8 cellular contexts compared by ENCODE assay signal in genomic region chr19:48513289-48514122, GRCh38. TPM values are rescaled to one million over a fixed set of nuclear protein-coding genes. Genes with fewer than 3 reads are reported as not detected.
DNase-seq lines count a peak whose midpoint lies in the region; ATAC-seq and TF ChIP-seq lines count a peak whose summit lies in the region.

No MANE protein-coding gene starts in this region.

- intact Hi-C loops in activated CD8-positive, alpha-beta T cell treated with anti-CD3 and anti-CD28 coated beads for 36 hours (cut with micrococcal nuclease) = no loop called here

- H3K4me3 ChIP-seq in endodermal cell (ENCODE audit: low read length) = peak overlapping the region; percentile 83
- peak overlapping the region; percentile 62 for H3K4me3 ChIP-seq in mesodermal cell (ENCODE audit: extremely low read depth, insufficient read depth, low read length, poor library complexity, severe bottlenecking)

- no peak overlapping the region for H3K4me3 Mint-ChIP-seq in activated CD8-positive, alpha-beta T cell treated with anti-CD3 and anti-CD28 coated beads for 36 hours
- no peak overlapping the region for H3K4me3 Mint-ChIP-seq in endodermal cell

- H3K27me3 Mint-ChIP-seq in activated CD8-positive, alpha-beta T cell treated with anti-CD3 and anti-CD28 coated beads for 36 hours = no peaks in the 10 kb centered on the region
- H3K27me3 Mint-ChIP-seq in endodermal cell (ENCODE audit: insufficient read depth) = peaks cover 18% of the 10 kb centered on the region

- ATAC-seq in HG03439 (IDR thresholded peaks at IDR 0.05; ENCODE audit: unreplicated experiment) (peak; percentile 48), HG02870 (IDR thresholded peaks at IDR 0.05; ENCODE audit: unreplicated experiment) (no peak)
- peak; percentile 71 for ATAC-seq in activated CD8-positive, alpha-beta T cell treated with anti-CD3 and anti-CD28 coated beads for 36 hours

- DNase-seq in DMS114 treated with DMSO at 0.1 percent for 48 hours (lab: John Stamatoyannopoulos, UW; ENCODE audit: unreplicated experiment) (peak; percentile 59), NCI-H82 (lab: John Stamatoyannopoulos, UW) (peak; percentile 94), endodermal cell (peak; percentile 94)
- peak; percentile 88 for DNase-seq in activated CD8-positive, alpha-beta T cell treated with anti-CD3 and anti-CD28 coated beads for 36 hours
- DNase-seq in stimulated activated CD8-positive, alpha-beta memory T cell treated with anti-CD3 and anti-CD28 coated beads, Interleukin-4, amount 100 ng/mL, for 48 hours = peak; percentile 80

- no peaks in the 10 kb centered on the region for H3K36me3 ChIP-seq in endodermal cell (ENCODE audit: control insufficient read depth, insufficient read depth, low read length)
- H3K36me3 ChIP-seq in mesodermal cell (ENCODE audit: control insufficient read depth, insufficient read depth, low read length) = no peaks in the 10 kb centered on the region

- no peaks in the 10 kb centered on the region for H3K9me3 ChIP-seq in endodermal cell (ENCODE audit: control insufficient read depth, low read length)
- no peaks in the 10 kb centered on the region for H3K9me3 ChIP-seq in mesodermal cell (ENCODE audit: control insufficient read depth, low read length)

- H3K4me1 ChIP-seq in endodermal cell (ENCODE audit: control insufficient read depth, insufficient read depth, low read length) (no peaks in the 10 kb centered on the region), mesodermal cell (ENCODE audit: control insufficient read depth, insufficient read depth, low read length, poor library complexity, severe bottlenecking) (no peaks in the 10 kb centered on the region)

- H3K9ac ChIP-seq in endodermal cell (ENCODE audit: extremely low read depth, low read length, poor library complexity, severe bottlenecking) = no peak overlapping the region

- no peaks in the 10 kb centered on the region for H3K9me3 Mint-ChIP-seq in activated CD8-positive, alpha-beta T cell treated with anti-CD3 and anti-CD28 coated beads for 36 hours
- no peaks in the 10 kb centered on the region for H3K9me3 Mint-ChIP-seq in endodermal cell

- TF ChIP-seq CTCF in activated CD8-positive, alpha-beta T cell treated with anti-CD3 and anti-CD28 coated beads for 36 hours (IDR thresholded peaks at IDR 0.05) = no peak
- TF ChIP-seq CTCF in endodermal cell (conservative IDR thresholded peaks at IDR 0.05) = no peak

- H3K27ac Mint-ChIP-seq in activated CD8-positive, alpha-beta T cell treated with anti-CD3 and anti-CD28 coated beads for 36 hours = peak overlapping the region; percentile 82
- H3K27ac Mint-ChIP-seq in endodermal cell = peak overlapping the region; percentile 2

- POLR2A ChIA-PET in activated CD8-positive, alpha-beta T cell treated with anti-CD3 and anti-CD28 coated beads for 36 hours (lab: Charles Lee) = interaction anchor here (0.7 to 1.9 kb wide), 3 partner anchors 103 to 151 kb away, joined by 3 to 11 read pairs (median 4); partner anchors contain the start of gene CA11

- H3K27ac ChIP-seq in endodermal cell (ENCODE audit: low read depth, low read length) = no peak overlapping the region
- no peak overlapping the region for H3K27ac ChIP-seq in mesodermal cell (ENCODE audit: low read depth, low read length, severe bottlenecking)

- CTCF ChIA-PET in activated CD8-positive, alpha-beta T cell treated with anti-CD3 and anti-CD28 coated beads for 36 hours (lab: Charles Lee) = interaction anchor here (0.9 to 1.6 kb wide), 4 partner anchors 24 to 122 kb away, joined by 3 to 7 read pairs (median 3); partner anchors contain the start of gene KDELR1

- peaks cover 19% of the 10 kb centered on the region for H3K4me1 Mint-ChIP-seq in activated CD8-positive, alpha-beta T cell treated with anti-CD3 and anti-CD28 coated beads for 36 hours (ENCODE audit: low read depth)
- H3K4me1 Mint-ChIP-seq in endodermal cell = peaks cover 7% of the 10 kb centered on the region

- peaks cover 19% of the 10 kb centered on the region for H3K27me3 ChIP-seq in endodermal cell (ENCODE audit: control insufficient read depth, insufficient read depth, low read length, poor library complexity, severe bottlenecking)

- H3K36me3 Mint-ChIP-seq in activated CD8-positive, alpha-beta T cell treated with anti-CD3 and anti-CD28 coated beads for 36 hours (ENCODE audit: low read depth) = no peaks in the 10 kb centered on the region
- H3K36me3 Mint-ChIP-seq in endodermal cell (ENCODE audit: low read depth) = no peaks in the 10 kb centered on the region

- 3 to 8% methylated on average over 25 to 54 of the region's 54 CpGs for WGBS in endodermal cell (ENCODE audit: insufficient coverage in 1 of 2, insufficient read length in 1 of 2), 2 experiments
- 6 to 7% methylated on average over 39 to 42 of the region's 54 CpGs for WGBS in mesodermal cell (ENCODE audit: insufficient coverage in 2 of 2), 2 experiments

RNA-seq across cellular contexts. Expression of gene LMTK3, which starts 1.9 kb away (rescaled TPM):
- total RNA-seq in activated CD8-positive, alpha-beta T cell treated with anti-CD3 and anti-CD28 coated beads for 36 hours = 1 to 10 TPM; 3.4 to 4.0 TPM
- total RNA-seq in endodermal cell = 10 to 100 TPM; 11.1 to 14.5 TPM
- 9.3 TPM for polyA plus RNA-seq in endodermal cell (2013, experiment 1 of 2)
- polyA plus RNA-seq in endodermal cell (2013, experiment 2 of 2) = 7.6 TPM
- 5.9 TPM for polyA plus RNA-seq in mesodermal cell (2013, experiment 1 of 2)
- 5.2 TPM for polyA plus RNA-seq in mesodermal cell (2013, experiment 2 of 2)

RNA-seq across cellular contexts. Expression of gene SULT2B1, which starts 38.5 kb away (rescaled TPM):
- total RNA-seq in activated CD8-positive, alpha-beta T cell treated with anti-CD3 and anti-CD28 coated beads for 36 hours = not detected
- 1 to 10 TPM in 1 of 2 donors, under 1 TPM in 1; 0.35 to 2.4 TPM for total RNA-seq in endodermal cell
- polyA plus RNA-seq in endodermal cell (2013, experiment 1 of 2) = 0.18 TPM
- 0.29 TPM for polyA plus RNA-seq in endodermal cell (2013, experiment 2 of 2)
- polyA plus RNA-seq in mesodermal cell (2013, experiment 1 of 2) = 0.92 TPM
- polyA plus RNA-seq in mesodermal cell (2013, experiment 2 of 2) = 0.66 TPM

RNA-seq across cellular contexts. Expression of gene CYTH2, which starts 44.3 kb away (rescaled TPM):
- 10 to 100 TPM; 23.8 to 24.5 TPM for total RNA-seq in activated CD8-positive, alpha-beta T cell treated with anti-CD3 and anti-CD28 coated beads for 36 hours
- total RNA-seq in endodermal cell = 100 to 1,000 TPM; 106 to 133 TPM
- polyA plus RNA-seq in endodermal cell (2013, experiment 1 of 2) = 133 TPM
- 112 TPM for polyA plus RNA-seq in endodermal cell (2013, experiment 2 of 2)
- 105 TPM for polyA plus RNA-seq in mesodermal cell (2013, experiment 1 of 2)
- 98.2 TPM for polyA plus RNA-seq in mesodermal cell (2013, experiment 2 of 2)

RNA-seq across cellular contexts. Expression of gene KCNJ14, which starts 58.1 kb away (rescaled TPM):
- 1 to 10 TPM; 1.3 to 1.5 TPM for total RNA-seq in activated CD8-positive, alpha-beta T cell treated with anti-CD3 and anti-CD28 coated beads for 36 hours
- total RNA-seq in endodermal cell = 1 to 10 TPM in 1 of 2 donors, under 1 TPM in 1; 0.73 to 1.1 TPM
- polyA plus RNA-seq in endodermal cell (2013, experiment 1 of 2) = 0.43 TPM
- 0.62 TPM for polyA plus RNA-seq in endodermal cell (2013, experiment 2 of 2)
- 0.70 TPM for polyA plus RNA-seq in mesodermal cell (2013, experiment 1 of 2)
- 0.35 TPM for polyA plus RNA-seq in mesodermal cell (2013, experiment 2 of 2)

Comparison
In these comparisons a context has a peak if more than half of its experiments do, and no peak if none do; other contexts are left out.
1. RNA of gene CYTH2, which starts 44.3 kb away (total RNA-seq): 106 to 133 TPM in endodermal cell; 23.8 to 24.5 TPM in activated CD8-positive, alpha-beta T cell treated with anti-CD3 and anti-CD28 coated beads for 36 hours; every median in the first group is over 4 times any median in the second.
2. Peak in every context shown above with its lines, with median percentiles within 50 percentile points of each other: DNase-seq.